18 cellular contexts compared by ENCODE assay signal in the genomic region with DNA sequence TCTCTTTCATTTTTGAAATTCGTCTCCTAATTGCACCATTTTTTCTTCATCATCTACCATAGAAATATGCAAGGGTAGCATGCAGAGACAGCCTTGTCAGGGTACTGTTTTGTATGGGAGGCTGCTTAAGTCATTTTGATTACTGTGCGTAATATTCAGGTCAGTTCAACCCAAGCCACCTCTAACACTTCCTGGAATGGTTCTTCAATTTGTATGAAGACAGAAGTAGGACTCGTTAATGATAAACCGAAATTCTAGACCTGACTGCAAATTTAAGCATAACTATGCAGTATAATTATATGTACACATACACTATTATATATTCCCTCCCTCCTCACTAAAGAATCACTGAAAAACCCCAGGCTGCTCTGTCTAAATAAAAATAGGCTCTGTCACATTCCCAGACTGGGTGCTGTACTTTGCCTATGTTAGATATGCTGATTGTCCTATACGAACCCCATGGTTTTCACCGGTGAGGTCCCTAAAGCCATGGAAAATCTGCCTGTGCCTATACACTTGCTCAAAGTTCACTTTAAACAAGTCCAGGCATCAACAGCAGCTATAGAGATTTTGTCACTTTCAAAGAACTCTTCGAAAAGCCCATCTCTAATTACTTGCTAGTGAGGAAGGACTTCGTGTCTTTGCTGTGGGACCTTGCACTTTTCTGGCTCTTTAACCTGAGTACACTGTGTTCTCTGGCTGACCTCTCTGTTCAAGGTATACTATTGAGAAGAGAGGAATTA.
A peak's percentile ranks its signal among the peaks of the same experiment; 100 is the strongest.
DNase-seq lines count a peak whose midpoint lies in the region; ATAC-seq and TF ChIP-seq lines count a peak whose summit lies in the region.
"Had no signal": no experiment of that assay in that cellular context is flagged by ENCODE, and none has a peak within 500 bp of the region (broad histone marks: within the 10 kb centered on the region; RNA-seq: fewer than 3 reads in every experiment).

No MANE protein-coding gene starts in this region.

- H3K4me3 ChIP-seq in PC-9, result no peak overlapping the region
- no peak overlapping the region for H3K4me3 ChIP-seq in parathyroid adenoma (ENCODE audit: low read depth, low read length)
- H3K4me3 ChIP-seq in Karpas-422 (ENCODE audit: low read length), result no peak overlapping the region
- H3K4me3 ChIP-seq: heart left ventricle, prostate gland had no signal

- no TSS peak for BruUV-seq in PC-9 (replicated peaks; lab: Mats Ljungman, UMichigan)

- H3K27ac ChIP-seq in PC-9, result no peak overlapping the region
- peak overlapping the region; percentile 76 for H3K27ac ChIP-seq in parathyroid adenoma
- no peak overlapping the region for H3K27ac ChIP-seq in Karpas-422 (ENCODE audit: low read length)
- H3K27ac ChIP-seq: heart left ventricle, prostate gland had no signal

- H3K36me3 Mint-ChIP-seq in activated CD4-positive, alpha-beta T cell treated with anti-CD3 and anti-CD28 coated beads, Interleukin-2, amount 10 ng/mL, durations not matched to agents 24 days and 14 days (ENCODE audit: low read depth), result no peaks in the 10 kb centered on the region
- H3K36me3 Mint-ChIP-seq: type B pancreatic cell had no signal

- no peaks in the 10 kb centered on the region for H3K27me3 Mint-ChIP-seq in activated CD4-positive, alpha-beta T cell treated with anti-CD3 and anti-CD28 coated beads, Interleukin-2, amount 10 ng/mL, durations not matched to agents 24 days and 14 days
- H3K27me3 Mint-ChIP-seq: stimulated activated naive B cell treated with anti-CD40 and anti-IgM and Interleukin-4, amounts not matched to agents 10 μg/mL and 1 μg/mL and 100 μg/mL, for 72 hours had no signal

- intact Hi-C loops in activated CD4-positive, alpha-beta T cell treated with anti-CD3 and anti-CD28 coated beads, Interleukin-2, amount 10 ng/mL, durations not matched to agents 24 days and 14 days (cut with micrococcal nuclease), result no loop called here
- intact Hi-C loops in PC-9 (cut with micrococcal nuclease; ENCODE audit: unreplicated experiment) (no loop called here), left colon (cut with DNase I, micrococcal nuclease) (no loop called here)

- no peaks in the 10 kb centered on the region for H3K79me2 ChIP-seq in PC-9 (ENCODE audit: low read depth)
- H3K79me2 ChIP-seq in parathyroid adenoma, result no peaks in the 10 kb centered on the region
- no peaks in the 10 kb centered on the region for H3K79me2 ChIP-seq in Karpas-422 (ENCODE audit: low read length)

- POLR2A ChIA-PET in PC-9 (lab: Charles Lee; ENCODE audit: unreplicated experiment), result no interaction called here

- peaks cover 6% of the 10 kb centered on the region for H3K4me1 Mint-ChIP-seq in activated CD4-positive, alpha-beta T cell treated with anti-CD3 and anti-CD28 coated beads, Interleukin-2, amount 10 ng/mL, durations not matched to agents 24 days and 14 days

- H4K20me1 ChIP-seq in PC-9 (ENCODE audit: insufficient read depth) (no peaks in the 10 kb centered on the region), Karpas-422 (ENCODE audit: insufficient read depth, low read depth, low read length) (no peaks in the 10 kb centered on the region)

- H3K9ac ChIP-seq in parathyroid adenoma (no peak overlapping the region), Karpas-422 (ENCODE audit: low read length) (no peak overlapping the region)

- H3K36me3 ChIP-seq in PC-9 (ENCODE audit: low read depth), result no peaks in the 10 kb centered on the region
- no peaks in the 10 kb centered on the region for H3K36me3 ChIP-seq in parathyroid adenoma (ENCODE audit: control insufficient read depth, insufficient read depth, low read length)
- no peaks in the 10 kb centered on the region for H3K36me3 ChIP-seq in Karpas-422 (ENCODE audit: insufficient read depth, low read length)
- H3K36me3 ChIP-seq: heart left ventricle, prostate gland had no signal

- H3K4me1 ChIP-seq in PC-9 (replicated peaks; ENCODE audit: insufficient read depth), result no peaks in the 10 kb centered on the region
- H3K4me1 ChIP-seq in parathyroid adenoma, result peaks cover 34% of the 10 kb centered on the region
- H3K4me1 ChIP-seq in Karpas-422 (ENCODE audit: low read length), result 0 out of 2 replicates have a peak, but pooled peaks cover 3% of the 10 kb centered on the region
- H3K4me1 ChIP-seq: prostate gland had no signal

- TF ChIP-seq CTCF in PC-9 (conservative IDR thresholded peaks at IDR 0.05) (no peak), parathyroid adenoma (IDR thresholded peaks at IDR 0.05) (no peak)

- H3K9me3 ChIP-seq in PC-9 (ENCODE audit: insufficient read depth, low read depth) (no peaks in the 10 kb centered on the region), parathyroid adenoma (ENCODE audit: control insufficient read depth, low read length) (no peaks in the 10 kb centered on the region), Karpas-422 (ENCODE audit: low read length) (no peaks in the 10 kb centered on the region)
- H3K9me3 ChIP-seq: heart left ventricle, prostate gland had no signal

- no peak overlapping the region for H3K27ac Mint-ChIP-seq in activated CD4-positive, alpha-beta T cell treated with anti-CD3 and anti-CD28 coated beads, Interleukin-2, amount 10 ng/mL, durations not matched to agents 24 days and 14 days
- H3K27ac Mint-ChIP-seq: stimulated activated naive B cell treated with anti-CD40 and anti-IgM and Interleukin-4, amounts not matched to agents 10 μg/mL and 1 μg/mL and 100 μg/mL, for 72 hours; type B pancreatic cell had no signal

- CTCF ChIA-PET in PC-9 (lab: Charles Lee), result no interaction called here

- H3K9me3 Mint-ChIP-seq in activated CD4-positive, alpha-beta T cell treated with anti-CD3 and anti-CD28 coated beads, Interleukin-2, amount 10 ng/mL, durations not matched to agents 24 days and 14 days, result no peaks in the 10 kb centered on the region
- H3K9me3 Mint-ChIP-seq: type B pancreatic cell had no signal

- H3K4me3 Mint-ChIP-seq in activated CD4-positive, alpha-beta T cell treated with anti-CD3 and anti-CD28 coated beads, Interleukin-2, amount 10 ng/mL, durations not matched to agents 24 days and 14 days, result peak overlapping the region; percentile 25
- H3K4me3 Mint-ChIP-seq: stimulated activated naive B cell treated with anti-CD40 and anti-IgM and Interleukin-4, amounts not matched to agents 10 μg/mL and 1 μg/mL and 100 μg/mL, for 72 hours; type B pancreatic cell had no signal

- no peak for DNase-seq in activated CD4-positive, alpha-beta T cell treated with anti-CD3 and anti-CD28 coated beads, Interleukin-2, amount 10 ng/mL, durations not matched to agents 24 days and 14 days
- DNase-seq in activated CD4-positive, alpha-beta T cell treated with anti-CD3 and anti-CD28 coated beads, Interleukin-2, amount 50 U/mL, for 4 hours, result no peak
- DNase-seq in PC-9 (no peak), left colon (no peak), glomerular visceral epithelial cell (ENCODE audit: extremely low spot score) (no peak), Karpas-422 (no peak)
- DNase-seq: activated effector memory CD4-positive, alpha-beta T cell treated with anti-CD3 and anti-CD28 coated beads, Interleukin-2, amount 50 U/mL, for 16 hours; heart left ventricle; IMR-90; kidney glomerular epithelial cell; MV-4-11; NCI-H2081 treated with DMSO at 0.1 percent for 48 hours; RPMI8226; stimulated activated naive B cell treated with anti-CD40 and anti-IgM and Interleukin-4, amounts not matched to agents 10 μg/mL and 1 μg/mL and 100 μg/mL, for 72 hours had no signal

- no peaks in the 10 kb centered on the region for H3F3A ChIP-seq in PC-9 (ENCODE audit: insufficient read depth, low read depth)

- H3K4me2 ChIP-seq in PC-9 (peak overlapping the region; percentile 12; the same call in 1 of the 2 replicates), parathyroid adenoma (ENCODE audit: low read length) (no peak overlapping the region), Karpas-422 (ENCODE audit: low read depth, low read length, poor library complexity, severe bottlenecking) (no peak overlapping the region)

- ATAC-seq in left colon (peak; percentile 81), HG02938 (IDR thresholded peaks at IDR 0.05; ENCODE audit: unreplicated experiment) (no peak)
- ATAC-seq: stimulated activated naive B cell treated with anti-CD40 and anti-IgM and Interleukin-4, amounts not matched to agents 10 μg/mL and 1 μg/mL and 100 μg/mL, for 72 hours had no signal

- H3K9me2 ChIP-seq in PC-9 (ENCODE audit: insufficient read depth) (no peaks in the 10 kb centered on the region), Karpas-422 (replicated peaks; ENCODE audit: insufficient read depth, low read length) (no peaks in the 10 kb centered on the region)

- H2AFZ ChIP-seq in PC-9 (no peak overlapping the region), parathyroid adenoma (peak overlapping the region; percentile 26), Karpas-422 (ENCODE audit: low read length) (no peak overlapping the region)

- H3K27me3 ChIP-seq in PC-9 (ENCODE audit: insufficient read depth, low read depth) (no peaks in the 10 kb centered on the region), parathyroid adenoma (ENCODE audit: control insufficient read depth, insufficient read depth, low read length) (no peaks in the 10 kb centered on the region), Karpas-422 (ENCODE audit: low read length) (no peaks in the 10 kb centered on the region)
- H3K27me3 ChIP-seq: heart left ventricle had no signal
